ENCODE assay signal across 1 cellular context in genomic region chr11:83436855-83437254, GRCh38.
TF ChIP-seq lines count a peak whose summit lies in the region.

No MANE protein-coding gene starts in this region.

TF ChIP-seq in GM23338, 12 proteins besides CTCF, POLR2A, EP300 and RAD21 (continued from another document):
- TF ChIP-seq ZNF462 (CRISPR knock-in tag; IDR thresholded peaks at IDR 0.05) (no peak), STAT1 (IDR thresholded peaks at IDR 0.05; ENCODE audit: unreplicated experiment) (no peak), EZH2 (IDR thresholded peaks at IDR 0.05; ENCODE audit: low read depth, unreplicated experiment) (no peak), ZNF331 (CRISPR knock-in tag; IDR thresholded peaks at IDR 0.05; ENCODE audit: low read depth) (no peak), REST (IDR thresholded peaks at IDR 0.05; ENCODE audit: unreplicated experiment) (no peak), EZH2phosphoT487 (IDR thresholded peaks at IDR 0.05; ENCODE audit: unreplicated experiment) (no peak), CREB1 (CRISPR knock-in tag; IDR thresholded peaks at IDR 0.05; ENCODE audit: low read depth) (no peak), POLR2AphosphoS5 (IDR thresholded peaks at IDR 0.05; ENCODE audit: low read depth) (no peak), ETS1 (IDR thresholded peaks at IDR 0.05) (no peak)
